9 cellular contexts compared by ENCODE assay signal in genomic region chr2:236168110-236169067, GRCh38. TPM values are rescaled to one million over a fixed set of nuclear protein-coding genes. Genes with fewer than 3 reads are reported as not detected.
DNase-seq lines count a peak whose midpoint lies in the region; ATAC-seq, FAIRE-seq and TF ChIP-seq lines count a peak whose summit lies in the region.
"Had no signal": no experiment of that assay in that cellular context is flagged by ENCODE, and none has a peak within 500 bp of the region (broad histone marks: within the 10 kb centered on the region; RNA-seq: fewer than 3 reads in every experiment).

Gene GBX2, minus strand, starts transcription at chr2:236168386. Its CDS starts 415 bp downstream, at chr2:236167971.

- peak; percentile 38 for DNase-seq in activated CD4-positive, alpha-beta T cell treated with anti-CD3 and anti-CD28 coated beads for 48 hours
- DNase-seq in activated CD4-positive, alpha-beta T cell treated with anti-CD3 and anti-CD28 coated beads, Interleukin-2, amount 50 U/mL, for 1 hour: no peak
- peak; percentile 81 for DNase-seq in NCI-H526 treated with DMSO at 0.1 percent for 48 hours (lab: John Stamatoyannopoulos, UW)
- peak in 1 of 10 donors; percentile 13 for DNase-seq in dorsolateral prefrontal cortex
- DNase-seq in mesothelial cell of epicardium (ENCODE audit: low spot score in 2 of 2, unreplicated experiment in 2 of 2): peak in 1 of 2 experiments; percentile 73
- DNase-seq in OCI-M2 (lab: John Stamatoyannopoulos, UW; ENCODE audit: unreplicated experiment): no peak
- DNase-seq in GM12891 (ENCODE audit: insufficient read length, low spot score): no peak

- H3K27ac ChIP-seq in dorsolateral prefrontal cortex: no peak within 1 kb of the TSS

- H3K9me3 Mint-ChIP-seq in mesothelial cell of epicardium: no peaks in the 10 kb centered on the region

- H3K27me3 ChIP-seq in dorsolateral prefrontal cortex: peaks cover 53 to 100% (median 100%) of the 10 kb centered on the region in 45 donors

- no peak within 1 kb of the TSS for H3K27ac Mint-ChIP-seq in mesothelial cell of epicardium

- TF ChIP-seq POLR2A in GM12891 (IDR thresholded peaks at IDR 0.05; ENCODE audit: low read depth, low read length): no peak

- H3K36me3 Mint-ChIP-seq in mesothelial cell of epicardium: no peaks in the 10 kb centered on the region

- H3K4me1 Mint-ChIP-seq in mesothelial cell of epicardium: peaks cover 39% of the 10 kb centered on the region

- H3K27me3 Mint-ChIP-seq in mesothelial cell of epicardium (ENCODE audit: low read depth): peaks cover 84% of the 10 kb centered on the region

- H3K4me3 Mint-ChIP-seq in mesothelial cell of epicardium: peak within 1 kb of the TSS; percentile 61

- TF ChIP-seq CTCF in dorsolateral prefrontal cortex (IDR thresholded peaks at IDR 0.05 in 54 of 56, conservative IDR thresholded peaks at IDR 0.05 in 2 of 56; ENCODE audit: low read depth in 1 of 56, partially characterized antibody in 56 of 56) (peak in 1 of 56 donors; percentile 9), mesothelial cell of epicardium (IDR thresholded peaks at IDR 0.05; ENCODE audit: unreplicated experiment) (no peak)

- ATAC-seq in GM19452 (IDR thresholded peaks at IDR 0.05; ENCODE audit: unreplicated experiment): no peak

- intact Hi-C loops in dorsolateral prefrontal cortex (cut with DNase I): no loop called here

- peak within 1 kb of the TSS in 44 of 59 donors; percentile 2 to 58 (median 32) for H3K4me3 ChIP-seq in dorsolateral prefrontal cortex

- FAIRE-seq in GM12891 (lab: Jason Lieb, UNC): no peak
- FAIRE-seq: G401.6 had no signal

TF ChIP-seq in GM12891, 5 proteins besides CTCF, POLR2A, EP300 and RAD21:
- TF ChIP-seq PAX5 (IDR thresholded peaks at IDR 0.05; ENCODE audit: insufficient read depth, low read length, severe bottlenecking): no peak
- TF ChIP-seq POLR2AphosphoS5 (IDR thresholded peaks at IDR 0.05; ENCODE audit: low read depth, low read length): no peak
- TF ChIP-seq SPI1 (IDR thresholded peaks at IDR 0.05; ENCODE audit: low read depth, low read length): no peak
- TF ChIP-seq TAF1 (IDR thresholded peaks at IDR 0.05; ENCODE audit: low read depth, low read length): no peak
- no peak for TF ChIP-seq POU2F2 (IDR thresholded peaks at IDR 0.05; ENCODE audit: low read depth, low read length)

RNA-seq across cellular contexts. Expression of gene GBX2, which starts in this region (rescaled TPM):
- total RNA-seq in dorsolateral prefrontal cortex (under 1 TPM in 13 of 120 experiments, not detected in 107; 0.24 to 0.89 (median 0.38) TPM), mesothelial cell of epicardium (0.40 to 1.1 TPM (median 0.79 TPM) in 3 replicates)
- not detected for polyA plus RNA-seq in GM12891 (2012; ENCODE audit: low read depth, missing spikeins)

Comparison
In these comparisons a context has a peak if more than half of its experiments do, and no peak if none do; other contexts are left out.
1. DNase-seq: peak in activated CD4-positive, alpha-beta T cell treated with anti-CD3 and anti-CD28 coated beads for 48 hours (single experiment) and NCI-H526 treated with DMSO at 0.1 percent for 48 hours (single experiment); none in activated CD4-positive, alpha-beta T cell treated with anti-CD3 and anti-CD28 coated beads, Interleukin-2, amount 50 U/mL, for 1 hour (single experiment), OCI-M2 (single experiment) and GM12891 (single experiment).